ENCODE assay signal across 8 cellular contexts in genomic region chr2:95158891-95159619, GRCh38. TPM values are rescaled to one million over a fixed set of nuclear protein-coding genes. Genes with fewer than 3 reads are reported as not detected.
DNase-seq lines count a peak whose midpoint lies in the region; ATAC-seq and TF ChIP-seq lines count a peak whose summit lies in the region.

No MANE protein-coding gene starts in this region.

- H3K9ac ChIP-seq in PC-3 (ENCODE audit: low read length) = peak overlapping the region; percentile 72

- H3K9me3 ChIP-seq in PC-3 (ENCODE audit: low read length) (0 out of 2 replicates have a peak, but pooled peaks cover 2% of the 10 kb centered on the region), hepatocyte (ENCODE audit: low read depth) (peaks cover 6% of the 10 kb centered on the region), prostate gland (no peaks in the 10 kb centered on the region)

- peaks cover 13% of the 10 kb centered on the region for H3K4me1 ChIP-seq in PC-3 (ENCODE audit: insufficient read depth, low read length)
- peaks cover 6% of the 10 kb centered on the region for H3K4me1 ChIP-seq in hepatocyte (ENCODE audit: insufficient read depth)
- H3K4me1 ChIP-seq in prostate gland (replicated peaks) = peaks cover 3% of the 10 kb centered on the region

- CTCF ChIA-PET in PC-3 (lab: Charles Lee) = no interaction called here

- H3K27me3 ChIP-seq in PC-3 (ENCODE audit: low read length) (no peaks in the 10 kb centered on the region), hepatocyte (no peaks in the 10 kb centered on the region), prostate gland (replicated peaks; ENCODE audit: insufficient read depth) (no peaks in the 10 kb centered on the region)

- TF ChIP-seq POLR2A in prostate gland (IDR thresholded peaks at IDR 0.05) = no peak

- intact Hi-C loops in PC-3 (cut with micrococcal nuclease) (no loop called here), prostate gland (cut with DNase I) (no loop called here)

- peak overlapping the region; percentile 88 for H3K4me3 ChIP-seq in PC-3 (ENCODE audit: low read length)
- H3K4me3 ChIP-seq in hepatocyte = peak overlapping the region; percentile 55
- peak overlapping the region; percentile 44 to 71 for H3K4me3 ChIP-seq in prostate gland

- WGBS in hepatocyte (ENCODE audit: low lambda C conversion rate, missing lambda C conversion rate) = 14% methylated on average over 16 of the region's 58 CpGs
- 2% methylated on average over 49 of the region's 58 CpGs for WGBS in prostate gland

- H2AFZ ChIP-seq in PC-3 (ENCODE audit: low read length) (peak overlapping the region; percentile 95), hepatocyte (peak overlapping the region; percentile 89)

- POLR2A ChIA-PET in PC-3 (lab: Charles Lee; ENCODE audit: unreplicated experiment) = interaction anchor here (0.6 kb wide), 1 partner anchor 11 kb away, joined by 3 read pairs; no protein-coding TSS in a partner anchor

- peak overlapping the region; percentile 84 for H3K4me2 ChIP-seq in PC-3 (ENCODE audit: low read length)
- peak overlapping the region; percentile 99 for H3K4me2 ChIP-seq in hepatocyte

- ATAC-seq in GM18867 (IDR thresholded peaks at IDR 0.05; ENCODE audit: unreplicated experiment) (peak; percentile 49), HG03045 (IDR thresholded peaks at IDR 0.05; ENCODE audit: unreplicated experiment) (peak; percentile 42), PC-3 (peak; percentile 70)

- peaks cover 3% of the 10 kb centered on the region; the same call in 1 of the 2 replicates for H3K79me2 ChIP-seq in PC-3 (ENCODE audit: low read length)
- peaks cover 20% of the 10 kb centered on the region for H3K79me2 ChIP-seq in hepatocyte

- H3F3A ChIP-seq in PC-3 (ENCODE audit: low read length, unreplicated experiment) = no peaks in the 10 kb centered on the region

- TF ChIP-seq CTCF in PC-3 (conservative IDR thresholded peaks at IDR 0.05; ENCODE audit: low read depth, low read length) (no peak), hepatocyte (IDR thresholded peaks at IDR 0.05; ENCODE audit: poor library complexity) (no peak), prostate gland (IDR thresholded peaks at IDR 0.05) (no peak)

- H3K9me2 ChIP-seq in PC-3 (replicated peaks; ENCODE audit: low read length) (no peaks in the 10 kb centered on the region), hepatocyte (replicated peaks; ENCODE audit: insufficient read depth) (no peaks in the 10 kb centered on the region)

- H3K36me3 ChIP-seq in PC-3 (ENCODE audit: low read depth, low read length) (peaks cover 31% of the 10 kb centered on the region), hepatocyte (replicated peaks; ENCODE audit: insufficient read depth, low read depth) (peaks cover 6% of the 10 kb centered on the region), prostate gland (peaks cover 0 to 7% of the 10 kb centered on the region in 2 donors)

- no TSS peak for BruUV-seq in PC-3 (replicated peaks; lab: Mats Ljungman, UMichigan)

- peak in 10 of 14 donors; percentile 12 to 72 (median 44) for DNase-seq in C1 segment of cervical spinal cord (lab: John Stamatoyannopoulos, UW)
- peak; percentile 13 for DNase-seq in PC-3
- peak; percentile 70 for DNase-seq in astrocyte of the hippocampus (ENCODE audit: low read depth, low spot score)
- peak; percentile 62 for DNase-seq in hepatocyte (ENCODE audit: low spot score)
- peak; percentile 10 for DNase-seq in prostate gland (ENCODE audit: low spot score)
- DNase-seq in mesenteric fat pad (ENCODE audit: low spot score) = no peak

- H4K20me1 ChIP-seq in PC-3 (ENCODE audit: low read length) (no peaks in the 10 kb centered on the region), hepatocyte (ENCODE audit: insufficient read depth, poor library complexity, severe bottlenecking) (no peaks in the 10 kb centered on the region)

- H3K27ac ChIP-seq in PC-3 (ENCODE audit: low read length) (no peak overlapping the region), hepatocyte (peak overlapping the region; percentile 74), prostate gland (peak overlapping the region; percentile 72 to 76)

RNA-seq across cellular contexts. Expression of gene ZNF514, which starts 0.6 kb away (rescaled TPM):
- total RNA-seq in PC-3 (2014; rRNA removed) (5.8 and 6.6 TPM in 2 replicates), hepatocyte (11.8 and 14.6 TPM in 2 replicates), prostate gland (10 to 100 TPM; 19.1 TPM), mesenteric fat pad (11.7 TPM)
- polyA plus RNA-seq in hepatocyte = 4.2 and 9.3 TPM in 2 replicates

RNA-seq across cellular contexts. Expression of gene ZNF2, which starts 6.6 kb away (rescaled TPM):
- 1.4 and 3.1 TPM in 2 replicates for total RNA-seq in PC-3 (2014; rRNA removed)
- 3.7 and 4.5 TPM in 2 replicates for total RNA-seq in hepatocyte
- polyA plus RNA-seq in hepatocyte = 2.1 and 2.2 TPM in 2 replicates
- total RNA-seq in prostate gland = 1 to 10 TPM; 6.2 to 7.1 TPM
- 2.6 TPM for total RNA-seq in mesenteric fat pad

RNA-seq across cellular contexts. Expression of gene MRPS5, which starts 37.4 kb away (rescaled TPM):
- total RNA-seq in PC-3 (2014; rRNA removed) (107 and 136 TPM in 2 replicates), hepatocyte (44.3 and 44.4 TPM in 2 replicates), prostate gland (10 to 100 TPM; 35.0 to 49.9 TPM), mesenteric fat pad (43.4 TPM)
- 52.4 and 55.3 TPM in 2 replicates for polyA plus RNA-seq in hepatocyte

RNA-seq across cellular contexts. Expression of gene ZNF892, which starts 48.3 kb away (rescaled TPM):
- total RNA-seq in PC-3 (2014; rRNA removed) = not detected in 2 replicates
- 3.1 and 3.7 TPM in 2 replicates for total RNA-seq in hepatocyte
- polyA plus RNA-seq in hepatocyte = 0.13 and 0.66 TPM in 2 replicates
- total RNA-seq in prostate gland = 1 to 10 TPM; 4.6 to 4.8 TPM
- total RNA-seq in mesenteric fat pad = 3.6 TPM
